ENCODE assay signal across 15 cellular contexts in the genomic region with DNA sequence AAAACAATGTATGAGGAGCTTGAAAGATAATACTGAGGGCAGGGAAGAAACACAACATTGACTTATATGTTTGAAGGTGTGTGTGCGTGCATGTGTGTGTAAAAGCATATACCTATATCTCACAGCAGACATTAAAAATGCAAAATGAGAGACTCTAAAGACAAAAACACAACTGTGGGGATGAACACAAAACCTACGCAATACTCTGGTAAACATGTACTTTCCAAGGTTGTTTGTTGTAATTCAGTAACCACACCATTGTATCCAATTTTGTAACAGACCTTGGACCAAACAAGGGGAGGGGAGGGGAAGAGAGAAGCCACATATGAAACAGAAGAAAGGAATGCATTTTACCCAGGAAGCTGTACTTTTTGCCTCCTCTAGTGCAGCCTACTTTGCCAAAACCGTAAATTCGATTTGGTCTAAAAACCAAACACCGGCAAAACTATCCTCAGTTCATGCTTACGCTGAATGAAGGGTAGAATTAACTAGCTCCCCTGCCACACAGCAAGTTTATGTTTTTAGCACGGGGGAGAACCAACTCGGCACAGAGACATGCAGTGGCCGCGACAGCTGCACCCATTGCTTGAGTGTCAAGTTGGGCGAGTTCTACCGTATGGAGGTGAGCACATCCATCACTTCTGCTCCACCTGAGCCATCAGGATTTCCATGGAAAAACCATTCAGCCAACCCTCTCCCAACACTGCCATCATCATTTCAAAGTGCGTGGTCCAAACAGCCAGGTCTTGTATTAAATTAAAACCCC. TPM values are rescaled to one million over a fixed set of nuclear protein-coding genes. Genes with fewer than 3 reads are reported as not detected.
DNase-seq lines count a peak whose midpoint lies in the region; ATAC-seq, FAIRE-seq and TF ChIP-seq lines count a peak whose summit lies in the region.
"Had no signal": no experiment of that assay in that cellular context is flagged by ENCODE, and none has a peak within 500 bp of the region (broad histone marks: within the 10 kb centered on the region; RNA-seq: fewer than 3 reads in every experiment).

No MANE protein-coding gene starts in this region.

- H3K36me3 ChIP-seq in astrocyte (ENCODE audit: insufficient read depth, low read length), result no peaks in the 10 kb centered on the region
- H3K36me3 ChIP-seq in testis (ENCODE audit: low read depth, missing control alignments), result no peaks in the 10 kb centered on the region
- no peaks in the 10 kb centered on the region for H3K36me3 ChIP-seq in stomach

- no peak overlapping the region for H3K27ac ChIP-seq in astrocyte (ENCODE audit: low read depth, low read length)
- H3K27ac ChIP-seq in testis, result peak overlapping the region; percentile 61 to 64
- peak overlapping the region in 2 of 5 donors; percentile 15 to 69 for H3K27ac ChIP-seq in stomach
- H3K27ac ChIP-seq in substantia nigra (ENCODE audit: low read depth, low read length, poor library complexity, severe bottlenecking), result no peak overlapping the region

- no peaks in the 10 kb centered on the region for H3K9me3 Mint-ChIP-seq in astrocyte (ENCODE audit: unreplicated experiment)
- H3K9me3 Mint-ChIP-seq: activated T-helper 1 cell treated with anti-CD3 and anti-CD28 coated beads, Interleukin-12 subunit alpha, Interleukin-12 subunit beta, Interleukin-2, Interleukin-4 antibody, amounts not matched to agents 30 ng/mL and 10 ng/mL and 1 ng/mL, durations not matched to agents 14 hours and 24 hours and 36 hours had no signal

- TF ChIP-seq CTCF in astrocyte (IDR thresholded peaks at IDR 0.05; ENCODE audit: insufficient read depth, low read depth, low read length) (no peak), testis (IDR thresholded peaks at IDR 0.05) (no peak), stomach (IDR thresholded peaks at IDR 0.05) (no peak)

- H3K4me2 ChIP-seq in astrocyte (ENCODE audit: low read length), result peak overlapping the region; percentile 63

- H2AFZ ChIP-seq in astrocyte (ENCODE audit: low read depth, low read length), result no peak overlapping the region

- 64 to 70% methylated on average over 13 of the region's 13 CpGs for WGBS in testis, 2 donors
- 84 to 92% (median 89%) methylated on average over 13 of the region's 13 CpGs for WGBS in stomach, 5 donors

- no peak overlapping the region for H3K27ac Mint-ChIP-seq in astrocyte (ENCODE audit: unreplicated experiment)
- H3K27ac Mint-ChIP-seq: activated CD4-positive, alpha-beta T cell treated with anti-CD3 and anti-CD28 coated beads for 36 hours; activated T-helper 1 cell treated with anti-CD3 and anti-CD28 coated beads, Interleukin-12 subunit alpha, Interleukin-12 subunit beta, Interleukin-2, Interleukin-4 antibody, amounts not matched to agents 30 ng/mL and 10 ng/mL and 1 ng/mL, durations not matched to agents 14 hours and 24 hours and 36 hours had no signal

- H3K9me3 ChIP-seq in astrocyte (ENCODE audit: insufficient read depth, low read depth, low read length) (no peaks in the 10 kb centered on the region), testis (no peaks in the 10 kb centered on the region), stomach (no peaks in the 10 kb centered on the region)

- H3K79me2 ChIP-seq in astrocyte (ENCODE audit: insufficient read depth, low read length), result peaks cover 5% of the 10 kb centered on the region

- no peak for TF ChIP-seq EP300 in stomach (IDR thresholded peaks at IDR 0.05)

- H3K4me3 Mint-ChIP-seq in astrocyte (ENCODE audit: unreplicated experiment), result no peak overlapping the region
- H3K4me3 Mint-ChIP-seq: activated CD4-positive, alpha-beta T cell treated with anti-CD3 and anti-CD28 coated beads for 36 hours; activated T-helper 1 cell treated with anti-CD3 and anti-CD28 coated beads, Interleukin-12 subunit alpha, Interleukin-12 subunit beta, Interleukin-2, Interleukin-4 antibody, amounts not matched to agents 30 ng/mL and 10 ng/mL and 1 ng/mL, durations not matched to agents 14 hours and 24 hours and 36 hours had no signal

- TF ChIP-seq POLR2A in testis (IDR thresholded peaks at IDR 0.05) (no peak), stomach (IDR thresholded peaks at IDR 0.05) (no peak)

- H3K4me1 ChIP-seq in astrocyte (ENCODE audit: insufficient read depth, low read length) (peaks cover 33% of the 10 kb centered on the region), testis (peaks cover 29% of the 10 kb centered on the region), stomach (peaks cover 14 to 49% (median 28%) of the 10 kb centered on the region in 4 donors)

- H3K27me3 ChIP-seq in astrocyte (ENCODE audit: insufficient read depth, low read length) (no peaks in the 10 kb centered on the region), testis (no peaks in the 10 kb centered on the region), stomach (no peaks in the 10 kb centered on the region)

- H4K20me1 ChIP-seq in astrocyte (ENCODE audit: insufficient read depth, low read length), result no peaks in the 10 kb centered on the region

- ATAC-seq in GM21423 (IDR thresholded peaks at IDR 0.05; ENCODE audit: unreplicated experiment), result no peak
- ATAC-seq: activated CD4-positive, alpha-beta T cell treated with anti-CD3 and anti-CD28 coated beads for 36 hours; left cardiac atrium had no signal

- no peaks in the 10 kb centered on the region for H3K27me3 Mint-ChIP-seq in astrocyte (ENCODE audit: low read depth, unreplicated experiment)

- DNase-seq in HCEC 1CT, result peak; percentile 63
- DNase-seq in astrocyte (ENCODE audit: low read depth), result peak; percentile 78
- peak; percentile 82 for DNase-seq in iris pigment epithelial cell (ENCODE audit: low read depth)
- DNase-seq in testis, result no peak
- no peak for DNase-seq in stomach
- DNase-seq in GOT3 (lab: John Stamatoyannopoulos, UW), result no peak
- DNase-seq in substantia nigra (lab: John Stamatoyannopoulos, UW), result no peak
- DNase-seq: activated CD4-positive, alpha-beta T cell treated with anti-CD3 and anti-CD28 coated beads for 36 hours; cerebellar nuclear complex; left cardiac atrium; stimulated activated naive CD4-positive, alpha-beta T cell treated with Interleukin-2 at 50 U/mL for 16 hours; SW 1271 had no signal

- peaks cover 33% of the 10 kb centered on the region for H3K4me1 Mint-ChIP-seq in astrocyte (ENCODE audit: low read depth, unreplicated experiment)

- no peak for FAIRE-seq in astrocyte (lab: Jason Lieb, UNC)
- FAIRE-seq: frontal cortex had no signal

- no peaks in the 10 kb centered on the region for H3K36me3 Mint-ChIP-seq in astrocyte (ENCODE audit: low read depth, unreplicated experiment)

- intact Hi-C loops in testis (cut with DNase I; ENCODE audit: low total_unique reads) (no loop called here), stomach (cut with DNase I; ENCODE audit: low total_unique reads) (no loop called here)

- no peak overlapping the region for H3K9ac ChIP-seq in astrocyte (ENCODE audit: low read length)

- no peak overlapping the region for H3K4me3 ChIP-seq in astrocyte (ENCODE audit: insufficient read depth, low read depth, low read length)
- H3K4me3 ChIP-seq in testis, result no peak overlapping the region
- H3K4me3 ChIP-seq in stomach, result no peak overlapping the region

RNA-seq across cellular contexts. Expression of a gene that starts 50.0 kb away (rescaled TPM):
- 11.1 and 12.5 TPM in 2 replicates for total RNA-seq in astrocyte
- 10 to 100 TPM; 26.0 to 28.7 TPM for total RNA-seq in testis
- 26.0 TPM for polyA plus RNA-seq in testis (ENCODE audit: insufficient read depth, low read depth, low replicate concordance)
- 10 to 100 TPM in 1 of 5 donors, 1 to 10 TPM in 4; 1.2 to 40.0 (median 7.4) TPM for total RNA-seq in stomach
- polyA plus RNA-seq in stomach, result 1 to 10 TPM; 5.7 to 6.6 (median 5.9) TPM
- total RNA-seq: activated T-helper 1 cell treated with anti-CD3 and anti-CD28 coated beads, Interleukin-12 subunit alpha, Interleukin-12 subunit beta, Interleukin-2, Interleukin-4 antibody, amounts not matched to agents 30 ng/mL and 10 ng/mL and 1 ng/mL, durations not matched to agents 14 hours and 24 hours and 36 hours had no signal

Comparison
In these comparisons a context has a peak if more than half of its experiments do, and no peak if none do; other contexts are left out.
1. DNase-seq: peak in HCEC 1CT (single experiment), astrocyte (single experiment) and iris pigment epithelial cell (single experiment); none in testis (single experiment), stomach (single experiment), GOT3 (single experiment) and substantia nigra (0 of 49).
2. H3K27ac ChIP-seq: peak in testis (2 of 2); none in astrocyte (single experiment) and substantia nigra (single experiment).